In the genomic region with DNA sequence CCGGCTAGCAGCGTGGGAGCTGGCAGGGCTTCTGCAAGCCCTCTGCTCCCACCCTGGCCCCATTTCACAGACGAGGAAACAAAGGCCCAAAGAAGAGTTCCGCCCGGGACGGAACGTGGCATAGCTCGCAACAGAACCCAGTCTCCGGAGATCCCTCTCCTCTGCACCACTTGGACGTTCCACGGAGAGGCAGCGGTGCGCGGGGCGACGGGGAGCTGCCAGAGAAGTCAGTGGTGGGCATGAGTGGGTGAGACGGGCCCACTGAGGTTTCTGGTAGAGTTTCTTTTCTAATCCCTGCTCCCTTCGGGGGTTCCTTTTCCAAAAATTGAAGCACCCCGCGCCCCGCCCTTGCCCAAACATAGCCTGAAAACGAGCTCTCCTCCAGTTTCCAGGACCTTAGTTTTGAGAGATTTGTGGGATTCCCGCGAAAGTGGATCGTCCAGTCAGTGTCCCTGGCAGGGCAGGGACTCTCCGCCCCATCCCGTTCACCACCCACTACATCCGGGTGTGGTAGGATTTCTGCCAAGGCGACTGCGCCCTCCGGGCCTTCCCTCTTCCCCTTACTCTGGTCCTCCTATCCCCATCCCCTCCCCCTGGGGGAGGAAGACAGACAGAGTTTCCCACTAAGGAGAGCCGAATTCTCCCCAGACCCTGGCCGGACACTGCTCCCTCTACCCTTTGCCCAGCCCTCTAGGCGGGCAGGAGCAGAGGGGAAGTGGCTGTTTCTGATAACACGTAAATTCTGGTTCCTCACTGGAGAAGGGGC, we compare ENCODE assay signal across 8 cellular contexts. TPM values are rescaled to one million over a fixed set of nuclear protein-coding genes. Genes with fewer than 3 reads are reported as not detected.
DNase-seq lines count a peak whose midpoint lies in the region; ATAC-seq and TF ChIP-seq lines count a peak whose summit lies in the region.

No MANE protein-coding gene starts in this region.

- no peak for TF ChIP-seq POLR2A in uterus (IDR thresholded peaks at IDR 0.05)

- H3K27ac ChIP-seq in muscle layer of colon (ENCODE audit: low read depth, low read length) (peak overlapping the region; percentile 74), uterus (peak overlapping the region; percentile 84 to 89)

- no peak for DNase-seq in activated T-cell treated with anti-CD3 and anti-CD28 coated beads, Interleukin-2, amount 50 U/mL, for 72 hours
- DNase-seq in activated T-cell treated with anti-CD3 and anti-CD28 coated beads for 4 hours (no peak), SW480 (ENCODE audit: low spot score) (peak; percentile 46), uterus (peak; percentile 51 to 62), NCI-H1417 treated with DMSO at 0.1 percent for 48 hours (lab: John Stamatoyannopoulos, UW) (no peak)

- H3K9ac ChIP-seq in muscle layer of colon (ENCODE audit: low read length): peak overlapping the region; percentile 11

- intact Hi-C loops in uterus (cut with DNase I; ENCODE audit: low total_unique reads): no loop called here

- H3K4me3 Mint-ChIP-seq in activated T-cell treated with anti-CD3 and anti-CD28 coated beads, Interleukin-2, amount 50 U/mL, for 72 hours: peak overlapping the region; percentile 83 to 86

- peak; percentile 23 to 31 for ATAC-seq in activated T-cell treated with anti-CD3 and anti-CD28 coated beads, Interleukin-2, amount 50 U/mL, for 72 hours (replicated peaks in 1 of 2)
- ATAC-seq in HG03025 (IDR thresholded peaks at IDR 0.05; ENCODE audit: low FRiP score, unreplicated experiment) (peak; percentile 15), esophagus mucosa (peak; percentile 24)

- H3K9me3 Mint-ChIP-seq in activated T-cell treated with anti-CD3 and anti-CD28 coated beads, Interleukin-2, amount 50 U/mL, for 72 hours: no peaks in the 10 kb centered on the region

- no peak for TF ChIP-seq CTCF in uterus (IDR thresholded peaks at IDR 0.05)

- peak overlapping the region; percentile 78 to 80 for H3K4me3 ChIP-seq in muscle layer of colon (ENCODE audit: low read depth in 1 of 2, low read length in 2 of 2)
- peak overlapping the region; percentile 64 to 66 for H3K4me3 ChIP-seq in uterus

- H3K9me3 ChIP-seq in muscle layer of colon (ENCODE audit: low read length): no peaks in the 10 kb centered on the region
- H3K9me3 ChIP-seq in uterus: no peaks in the 10 kb centered on the region

- peaks cover 11% of the 10 kb centered on the region for H3K4me1 Mint-ChIP-seq in activated T-cell treated with anti-CD3 and anti-CD28 coated beads, Interleukin-2, amount 50 U/mL, for 72 hours (ENCODE audit: low read depth)

- no peak overlapping the region for H3K27ac Mint-ChIP-seq in activated T-cell treated with anti-CD3 and anti-CD28 coated beads, Interleukin-2, amount 50 U/mL, for 72 hours

- peaks cover 20% of the 10 kb centered on the region for H3K4me1 ChIP-seq in muscle layer of colon (ENCODE audit: insufficient read depth, low read length)
- H3K4me1 ChIP-seq in uterus: peaks cover 0 to 8% of the 10 kb centered on the region in 2 donors

- H3K27me3 ChIP-seq in muscle layer of colon (ENCODE audit: control insufficient read depth in 1 of 2, insufficient read depth in 2 of 2, low read length in 2 of 2): no peaks in the 10 kb centered on the region
- no peaks in the 10 kb centered on the region for H3K27me3 ChIP-seq in uterus

- H3K36me3 Mint-ChIP-seq in activated T-cell treated with anti-CD3 and anti-CD28 coated beads, Interleukin-2, amount 50 U/mL, for 72 hours (ENCODE audit: insufficient read depth in 2 of 2): no peaks in the 10 kb centered on the region

- H3K27me3 Mint-ChIP-seq in activated T-cell treated with anti-CD3 and anti-CD28 coated beads, Interleukin-2, amount 50 U/mL, for 72 hours (ENCODE audit: low read depth): peaks cover 54% of the 10 kb centered on the region

- H3K36me3 ChIP-seq in muscle layer of colon (ENCODE audit: insufficient read depth, low read length) (no peaks in the 10 kb centered on the region), uterus (no peaks in the 10 kb centered on the region)

RNA-seq across cellular contexts. Expression of gene NECTIN1, which starts 0.8 kb away (rescaled TPM):
- 1 to 10 TPM; 1.5 to 2.6 TPM for total RNA-seq in activated T-cell treated with anti-CD3 and anti-CD28 coated beads, Interleukin-2, amount 50 U/mL, for 72 hours
- 299 TPM for total RNA-seq in esophagus mucosa
- 10 to 100 TPM in 1 of 4 donors, 1 to 10 TPM in 2, not detected in 1; 1.3 to 10.6 (median 9.2) TPM for total RNA-seq in uterus

Comparison
In these comparisons a context has a peak if more than half of its experiments do, and no peak if none do; other contexts are left out.
1. DNase-seq: peak in SW480 (single experiment) and uterus (2 of 2); none in activated T-cell treated with anti-CD3 and anti-CD28 coated beads, Interleukin-2, amount 50 U/mL, for 72 hours (0 of 2), activated T-cell treated with anti-CD3 and anti-CD28 coated beads for 4 hours (single experiment) and NCI-H1417 treated with DMSO at 0.1 percent for 48 hours (single experiment).
2. RNA of gene NECTIN1, which starts 0.8 kb away (total RNA-seq): 299 TPM in esophagus mucosa (single experiment); 1.3 to 10.6 TPM in uterus and 1.5 to 2.6 TPM in activated T-cell treated with anti-CD3 and anti-CD28 coated beads, Interleukin-2, amount 50 U/mL, for 72 hours; every median in the first group is over 10 times any median in the second.
3. Peak in every context shown above with its lines, with median percentiles within 50 percentile points of each other: ATAC-seq.